Comparison of ENCODE assay signal across 8 cellular contexts in the genomic region with DNA sequence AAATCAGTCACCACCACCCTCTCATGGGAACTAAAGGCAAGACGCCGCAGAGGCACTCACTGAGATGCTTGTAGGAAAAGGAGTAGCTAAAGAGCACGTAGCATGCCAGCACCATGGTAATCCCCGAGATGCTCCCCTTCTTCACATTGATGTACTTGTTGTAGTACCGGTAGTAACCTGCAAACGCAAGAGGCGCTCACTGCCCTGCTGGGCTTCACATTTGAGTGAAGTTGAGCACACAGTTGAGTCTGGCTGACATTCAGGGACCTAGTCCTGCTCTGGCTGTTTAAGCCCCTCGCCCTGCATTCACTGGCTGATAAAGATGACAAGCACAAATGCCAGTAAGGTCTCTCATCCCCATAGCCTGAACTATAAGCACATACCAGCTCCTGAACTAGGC. TPM values are rescaled to one million over a fixed set of nuclear protein-coding genes. Genes with fewer than 3 reads are reported as not detected.
A peak's percentile ranks its signal among the peaks of the same experiment; 100 is the strongest.
DNase-seq lines count a peak whose midpoint lies in the region; ATAC-seq, FAIRE-seq and TF ChIP-seq lines count a peak whose summit lies in the region.

No MANE protein-coding gene starts in this region.

- no peak for FAIRE-seq in H1 (lab: Jason Lieb, UNC)

- H3K4me1 ChIP-seq in H1 (replicated peaks in 1 of 4; ENCODE audit: control insufficient read depth in 3 of 4, insufficient read depth in 4 of 4, low read length in 3 of 4) (no peaks in the 10 kb centered on the region; a peak in 1 of 7 replicates), upper lobe of left lung (peaks cover under 1 to 30% (median 9%) of the 10 kb centered on the region in 4 donors)

- H3K56ac ChIP-seq in H1 (replicated peaks; ENCODE audit: insufficient read length, low read depth, low read length), result no peak overlapping the region

- H3K27me3 Mint-ChIP-seq in type B pancreatic cell, result no peaks in the 10 kb centered on the region

- no peak overlapping the region for H3K4ac ChIP-seq in H1 (replicated peaks; ENCODE audit: insufficient read length, low read depth, low read length)

- peak; percentile 41 to 44; a peak in 1 of 3 replicates for TF ChIP-seq POLR2A in H1 (IDR thresholded peaks at IDR 0.05; ENCODE audit: control extremely low read depth in 1 of 2, low read depth in 2 of 2, low read length in 2 of 2)
- no peak for TF ChIP-seq POLR2A in upper lobe of left lung (IDR thresholded peaks at IDR 0.05)

- H3K27ac Mint-ChIP-seq in type B pancreatic cell, result peak overlapping the region; percentile 46

- no peak overlapping the region for H3K27ac ChIP-seq in H1 (ENCODE audit: low read depth, low read length)
- H3K27ac ChIP-seq in upper lobe of left lung, result no peak overlapping the region

- TF ChIP-seq CTCF in H1 (IDR thresholded peaks at IDR 0.05; ENCODE audit: control extremely low read depth in 1 of 3, insufficient read depth in 1 of 3, low read depth in 1 of 3, low read length in 3 of 3) (peak; percentile 52 to 82 (median 61)), type B pancreatic cell (conservative IDR thresholded peaks at IDR 0.05) (peak; percentile 64), upper lobe of left lung (IDR thresholded peaks at IDR 0.05) (no peak)

- peak; percentile 40 to 56; a peak in 3 of 4 replicates for TF ChIP-seq RAD21 in H1 (IDR thresholded peaks at IDR 0.05 in 1 of 2, conservative IDR thresholded peaks at IDR 0.05 in 1 of 2; ENCODE audit: low read depth in 2 of 2, low read length in 2 of 2)

- no peaks in the 10 kb centered on the region for H3K23me2 ChIP-seq in H1 (ENCODE audit: low read depth, low read length)

- no peak overlapping the region for H3K23ac ChIP-seq in H1 (ENCODE audit: insufficient read length)

- no peak overlapping the region for H2AFZ ChIP-seq in H1 (ENCODE audit: low read length)

- no peaks in the 10 kb centered on the region for H3K27me3 ChIP-seq in H1 (replicated peaks in 1 of 4; ENCODE audit: control insufficient read depth in 3 of 4, extremely low read depth in 1 of 4, insufficient read depth in 3 of 4, low read length in 3 of 4)
- H3K27me3 ChIP-seq in upper lobe of left lung, result no peaks in the 10 kb centered on the region

- H3K9ac ChIP-seq in H1 (replicated peaks in 1 of 4; ENCODE audit: extremely low read depth in 1 of 4, low read depth in 3 of 4, low read length in 3 of 4), result no peak overlapping the region

- H4K20me1 ChIP-seq in H1 (replicated peaks in 1 of 2; ENCODE audit: control insufficient read depth in 1 of 2, insufficient read depth in 2 of 2, low read length in 2 of 2), result peaks cover 12 to 29% of the 10 kb centered on the region in 2 experiments

- no peak overlapping the region for H2BK5ac ChIP-seq in H1 (ENCODE audit: low read depth, low read length)

- H3K4me3 ChIP-seq in H1 (ENCODE audit: extremely low read depth in 1 of 4, insufficient read depth in 2 of 4, low read depth in 3 of 4, low read length in 4 of 4) (no peak overlapping the region), upper lobe of left lung (no peak overlapping the region)

- H4K91ac ChIP-seq in H1 (replicated peaks; ENCODE audit: insufficient read length, low read length), result no peak overlapping the region

- H2BK120ac ChIP-seq in H1 (replicated peaks; ENCODE audit: low read depth, low read length), result no peak overlapping the region

- no peak overlapping the region for H3K4me2 ChIP-seq in H1 (ENCODE audit: insufficient read depth in 1 of 2, low read depth in 2 of 2, low read length in 2 of 2)

- peak; percentile 51 for DNase-seq in stimulated activated CD4-positive, alpha-beta T cell treated with anti-CD3 and anti-CD28 coated beads, Interleukin-15, amount 100 ng/mL, for 24 hours
- no peak for DNase-seq in stimulated activated CD4-positive, alpha-beta T cell treated with anti-CD3 and anti-CD28 coated beads, Interleukin-4, amount 100 ng/mL, for 1 hour
- DNase-seq in RPMI8226 (peak; percentile 54), H1 (ENCODE audit: low read depth in 1 of 2, low spot score in 2 of 2) (no peak), type B pancreatic cell (ENCODE audit: extremely low spot score, unreplicated experiment) (no peak), upper lobe of left lung (no peak)
- no peak for DNase-seq in stimulated activated CD4-positive, alpha-beta T cell treated with anti-CD3 and anti-CD28 coated beads, Interleukin-4, amount 100 ng/mL, for 24 hours

- CTCF ChIA-PET in H1 (lab: Charles Lee; ENCODE audit: partially characterized antibody), result interaction anchor here (0.6 to 1.6 kb wide), 14 partner anchors 8 to 158 kb away, joined by 3 to 8 read pairs (median 3); a partner anchor contains a TSS

- no peak overlapping the region for H2AK5ac ChIP-seq in H1 (ENCODE audit: low read depth, low read length)

- H3K4me3 Mint-ChIP-seq in type B pancreatic cell, result no peak overlapping the region

- H2BK15ac ChIP-seq in H1 (ENCODE audit: low read length), result no peak overlapping the region

- no peak overlapping the region for H2BK12ac ChIP-seq in H1 (ENCODE audit: low read depth, low read length)

- H3K9me3 Mint-ChIP-seq in type B pancreatic cell, result no peaks in the 10 kb centered on the region

- H3K18ac ChIP-seq in H1 (ENCODE audit: extremely low read depth, low read length), result no peak overlapping the region

- H3K9me3 ChIP-seq in H1 (ENCODE audit: insufficient read depth in 2 of 2, low read depth in 1 of 2, low read length in 1 of 2), result no peaks in the 10 kb centered on the region
- no peaks in the 10 kb centered on the region for H3K9me3 ChIP-seq in upper lobe of left lung

- no peak overlapping the region for H2BK20ac ChIP-seq in H1 (ENCODE audit: low read length)

- H3K36me3 Mint-ChIP-seq in type B pancreatic cell, result peaks cover 28% of the 10 kb centered on the region

- H3K79me1 ChIP-seq in H1 (ENCODE audit: low read depth, low read length), result peaks cover 13% of the 10 kb centered on the region

- H3K4me1 Mint-ChIP-seq in type B pancreatic cell (ENCODE audit: unreplicated experiment), result peaks cover 12% of the 10 kb centered on the region

- H3K36me3 ChIP-seq in H1 (ENCODE audit: control insufficient read depth in 2 of 4, insufficient read depth in 4 of 4, low read length in 3 of 4) (peaks cover 16 to 73% (median 47%) of the 10 kb centered on the region in 4 experiments; a peak in 7 of 8 replicates), upper lobe of left lung (peaks cover 13 to 72% (median 58%) of the 10 kb centered on the region in 4 donors)

- peaks cover 16 to 53% of the 10 kb centered on the region in 2 experiments for H3K79me2 ChIP-seq in H1 (ENCODE audit: control insufficient read depth in 1 of 2, insufficient read depth in 2 of 2, low read length in 2 of 2)

- H4K8ac ChIP-seq in H1 (ENCODE audit: extremely low read depth, insufficient read depth, low read length), result no peak overlapping the region

- ATAC-seq in GM21423 (IDR thresholded peaks at IDR 0.05; ENCODE audit: unreplicated experiment) (no peak), upper lobe of left lung (ENCODE audit: low FRiP score in 2 of 2) (no peak)

- POLR2A ChIA-PET in H1 (lab: Charles Lee; ENCODE audit: partially characterized antibody), result interaction anchor here (0.9 to 10.7 kb wide), 12 partner anchors 9 to 99 kb away, joined by 3 to 100 read pairs (median 6); a partner anchor contains a TSS

- H4K5ac ChIP-seq in H1 (ENCODE audit: insufficient read length, low read depth, low read length), result no peak overlapping the region

- TF ChIP-seq EP300 in H1 (IDR thresholded peaks at IDR 0.05; ENCODE audit: borderline replicate concordance in 1 of 2, low read depth in 2 of 2, low read length in 2 of 2) (no peak), upper lobe of left lung (IDR thresholded peaks at IDR 0.05) (no peak)

- 88% methylated on average over 8 of the region's 8 CpGs; no CpG with 5 or more reads in 1 of the 2 experiments for WGBS in H1 (ENCODE audit: extremely low coverage in 1 of 2, insufficient coverage in 1 of 2, insufficient read length in 1 of 2, insufficient replicate concordance in 2 of 2, low coverage in 1 of 2, low lambda C conversion rate in 2 of 2, missing lambda C conversion rate in 1 of 2), 2 experiments
- WGBS in upper lobe of left lung, 2 donors, result 95 to 96% methylated on average over 8 of the region's 8 CpGs

- no peak overlapping the region for H3K14ac ChIP-seq in H1 (ENCODE audit: insufficient read length)

RNA-seq across cellular contexts. Expression of a gene that starts 6.9 kb away (rescaled TPM):
- total RNA-seq in H1 (2021; fragmentation: NEBNext Ultra II Directional; extraction: Animal tissue kit (Norgen Biotek cat#: 25700)), result 506 and 539 TPM in 2 replicates
- polyA plus RNA-seq in H1 (2011; rRNA removed), result 2,240 and 4,362 TPM in 2 replicates
- 1,896 TPM for polyA plus RNA-seq in H1 (2011; cell fraction: cytosol; rRNA removed)
- 311 TPM for polyA plus RNA-seq in H1 (2011; cell fraction: nucleus; rRNA removed)
- polyA plus RNA-seq in H1 (2012, experiment 1 of 2), result 1,096 to 1,517 TPM (median 1,385 TPM) in 4 replicates
- polyA plus RNA-seq in H1 (2012, experiment 2 of 2), result 20,372 TPM
- 727 TPM for polyA plus RNA-seq in H1 (2013, experiment 1 of 2)
- 672 TPM for polyA plus RNA-seq in H1 (2013, experiment 2 of 2)
- polyA minus RNA-seq in H1 (2011; rRNA and poly(A)+ RNA removed), result 145 and 164 TPM in 2 replicates
- 160 TPM for polyA minus RNA-seq in H1 (2011; cell fraction: cytosol; rRNA and poly(A)+ RNA removed)
- polyA minus RNA-seq in H1 (2011; cell fraction: nucleus; rRNA and poly(A)+ RNA removed), result 92.3 TPM
- total RNA-seq in type B pancreatic cell (ENCODE audit: low replicate concordance) (345 and 403 TPM in 2 replicates), upper lobe of left lung (100 to 1,000 TPM in 5 of 6 donors, 10 to 100 TPM in 1; 54.5 to 599 (median 193) TPM)

RNA-seq across cellular contexts. Expression of a gene that starts 13.6 kb away (rescaled TPM):
- total RNA-seq in H1 (2021; fragmentation: NEBNext Ultra II Directional; extraction: Animal tissue kit (Norgen Biotek cat#: 25700)), result 9.9 and 11.4 TPM in 2 replicates
- polyA plus RNA-seq in H1 (2011; rRNA removed), result 9.4 and 12.5 TPM in 2 replicates
- polyA plus RNA-seq in H1 (2011; cell fraction: cytosol; rRNA removed), result 15.7 TPM
- 14.4 TPM for polyA plus RNA-seq in H1 (2011; cell fraction: nucleus; rRNA removed)
- 11.7 to 15.0 TPM (median 12.4 TPM) in 4 replicates for polyA plus RNA-seq in H1 (2012, experiment 1 of 2)
- 5.3 TPM for polyA plus RNA-seq in H1 (2012, experiment 2 of 2)
- 9.7 TPM for polyA plus RNA-seq in H1 (2013, experiment 1 of 2)
- 9.0 TPM for polyA plus RNA-seq in H1 (2013, experiment 2 of 2)
- 8.8 and 11.4 TPM in 2 replicates for polyA minus RNA-seq in H1 (2011; rRNA and poly(A)+ RNA removed)
- polyA minus RNA-seq in H1 (2011; cell fraction: cytosol; rRNA and poly(A)+ RNA removed), result 10.3 TPM
- 18.2 TPM for polyA minus RNA-seq in H1 (2011; cell fraction: nucleus; rRNA and poly(A)+ RNA removed)
- total RNA-seq in type B pancreatic cell (ENCODE audit: low replicate concordance) (12.6 and 19.0 TPM in 2 replicates), upper lobe of left lung (10 to 100 TPM in 2 of 6 donors, 1 to 10 TPM in 4; 8.3 to 28.3 (median 9.3) TPM)

RNA-seq across cellular contexts. Expression of a gene that starts 20.3 kb away (rescaled TPM):
- total RNA-seq in H1 (2021; fragmentation: NEBNext Ultra II Directional; extraction: Animal tissue kit (Norgen Biotek cat#: 25700)), result 74.8 and 77.5 TPM in 2 replicates
- 103 and 156 TPM in 2 replicates for polyA plus RNA-seq in H1 (2011; rRNA removed)
- 114 TPM for polyA plus RNA-seq in H1 (2011; cell fraction: cytosol; rRNA removed)
- 301 TPM for polyA plus RNA-seq in H1 (2011; cell fraction: nucleus; rRNA removed)
- 66.8 to 95.4 TPM (median 80.9 TPM) in 4 replicates for polyA plus RNA-seq in H1 (2012, experiment 1 of 2)
- polyA plus RNA-seq in H1 (2012, experiment 2 of 2), result 75.9 TPM
- polyA plus RNA-seq in H1 (2013, experiment 1 of 2), result 46.9 TPM
- 42.5 TPM for polyA plus RNA-seq in H1 (2013, experiment 2 of 2)
- 105 and 116 TPM in 2 replicates for polyA minus RNA-seq in H1 (2011; rRNA and poly(A)+ RNA removed)
- 59.0 TPM for polyA minus RNA-seq in H1 (2011; cell fraction: cytosol; rRNA and poly(A)+ RNA removed)
- 86.4 TPM for polyA minus RNA-seq in H1 (2011; cell fraction: nucleus; rRNA and poly(A)+ RNA removed)
- total RNA-seq in type B pancreatic cell (ENCODE audit: low replicate concordance), result 48.4 and 64.1 TPM in 2 replicates
- total RNA-seq in upper lobe of left lung, result 10 to 100 TPM; 23.0 to 49.2 (median 33.1) TPM

RNA-seq across cellular contexts. Expression of a gene that starts 20.5 kb away (rescaled TPM):
- 7.5 and 8.5 TPM in 2 replicates for total RNA-seq in H1 (2021; fragmentation: NEBNext Ultra II Directional; extraction: Animal tissue kit (Norgen Biotek cat#: 25700))
- 7.6 and 9.6 TPM in 2 replicates for polyA plus RNA-seq in H1 (2011; rRNA removed)
- 9.6 TPM for polyA plus RNA-seq in H1 (2011; cell fraction: cytosol; rRNA removed)
- 14.9 TPM for polyA plus RNA-seq in H1 (2011; cell fraction: nucleus; rRNA removed)
- polyA plus RNA-seq in H1 (2012, experiment 1 of 2), result 8.4 to 9.8 TPM (median 9.2 TPM) in 4 replicates
- 7.8 TPM for polyA plus RNA-seq in H1 (2012, experiment 2 of 2)
- polyA plus RNA-seq in H1 (2013, experiment 1 of 2), result 5.9 TPM
- 5.8 TPM for polyA plus RNA-seq in H1 (2013, experiment 2 of 2)
- 7.4 and 7.9 TPM in 2 replicates for polyA minus RNA-seq in H1 (2011; rRNA and poly(A)+ RNA removed)
- 8.7 TPM for polyA minus RNA-seq in H1 (2011; cell fraction: cytosol; rRNA and poly(A)+ RNA removed)
- 7.7 TPM for polyA minus RNA-seq in H1 (2011; cell fraction: nucleus; rRNA and poly(A)+ RNA removed)
- total RNA-seq in type B pancreatic cell (ENCODE audit: low replicate concordance) (7.9 and 11.3 TPM in 2 replicates), upper lobe of left lung (10 to 100 TPM in 1 of 6 donors, 1 to 10 TPM in 5; 6.3 to 13.4 (median 7.6) TPM)

RNA-seq across cellular contexts. Expression of a gene that starts 41.0 kb away (rescaled TPM):
- 19.3 and 24.0 TPM in 2 replicates for total RNA-seq in H1 (2021; fragmentation: NEBNext Ultra II Directional; extraction: Animal tissue kit (Norgen Biotek cat#: 25700))
- 6.6 and 7.6 TPM in 2 replicates for polyA plus RNA-seq in H1 (2011; rRNA removed)
- 11.1 TPM for polyA plus RNA-seq in H1 (2011; cell fraction: cytosol; rRNA removed)
- polyA plus RNA-seq in H1 (2011; cell fraction: nucleus; rRNA removed), result 5.8 TPM
- polyA plus RNA-seq in H1 (2012, experiment 1 of 2), result 15.6 to 17.2 TPM (median 15.8 TPM) in 4 replicates
- 7.8 TPM for polyA plus RNA-seq in H1 (2012, experiment 2 of 2)
- polyA plus RNA-seq in H1 (2013, experiment 1 of 2), result 11.4 TPM
- 11.3 TPM for polyA plus RNA-seq in H1 (2013, experiment 2 of 2)
- 12.1 and 15.3 TPM in 2 replicates for polyA minus RNA-seq in H1 (2011; rRNA and poly(A)+ RNA removed)
- 13.5 TPM for polyA minus RNA-seq in H1 (2011; cell fraction: cytosol; rRNA and poly(A)+ RNA removed)
- polyA minus RNA-seq in H1 (2011; cell fraction: nucleus; rRNA and poly(A)+ RNA removed), result 15.7 TPM
- total RNA-seq in type B pancreatic cell (ENCODE audit: low replicate concordance) (24.3 and 31.8 TPM in 2 replicates), upper lobe of left lung (100 to 1,000 TPM in 1 of 6 donors, 10 to 100 TPM in 5; 29.0 to 186 (median 34.8) TPM)

Comparison
In these comparisons a context has a peak if more than half of its experiments do, and no peak if none do; other contexts are left out.
1. DNase-seq: peak in stimulated activated CD4-positive, alpha-beta T cell treated with anti-CD3 and anti-CD28 coated beads, Interleukin-15, amount 100 ng/mL, for 24 hours (single experiment) and RPMI8226 (single experiment); none in stimulated activated CD4-positive, alpha-beta T cell treated with anti-CD3 and anti-CD28 coated beads, Interleukin-4, amount 100 ng/mL, for 1 hour (single experiment), H1 (0 of 2), type B pancreatic cell (single experiment), stimulated activated CD4-positive, alpha-beta T cell treated with anti-CD3 and anti-CD28 coated beads, Interleukin-4, amount 100 ng/mL, for 24 hours (single experiment) and upper lobe of left lung (0 of 2).
2. CTCF ChIP-seq: peak in H1 (3 of 3) and type B pancreatic cell (single experiment); none in upper lobe of left lung (0 of 6).
3. POLR2A ChIP-seq: peak in H1 (2 of 2); none in upper lobe of left lung (0 of 4).